Comparison of ENCODE assay signal across 20 cellular contexts in genomic region chrX:791479-792034, GRCh38.
"Had no signal": no experiment of that assay in that cellular context is flagged by ENCODE, and none has a peak within 500 bp of the region (broad histone marks: within the 10 kb centered on the region; RNA-seq: fewer than 3 reads in every experiment).

No MANE protein-coding gene starts in this region.

- H3K4me3 Mint-ChIP-seq: activated CD4-positive, alpha-beta memory T cell treated with anti-CD3 and anti-CD28 coated beads, Interleukin-2, amount 10 ng/mL, durations not matched to agents 7 days and 5 days; activated CD4-positive, alpha-beta T cell treated with anti-CD3 and anti-CD28 coated beads for 36 hours; activated CD8-positive, alpha-beta memory T cell treated with anti-CD3 and anti-CD28 coated beads, Interleukin-2, amount 10 ng/mL, durations not matched to agents 7 days and 5 days; activated naive CD4-positive, alpha-beta T cell treated with anti-CD3 and anti-CD28 coated beads for 36 hours; central memory CD8-positive, alpha-beta T cell; neural crest cell; T-helper 2 cell treated with Interferon-gamma antibody and Interleukin-4, amounts not matched to agents 5 μg/mL and 100 μg/mL, for 36 hours had no signal

- H3K4me1 Mint-ChIP-seq: activated CD4-positive, alpha-beta memory T cell treated with anti-CD3 and anti-CD28 coated beads, Interleukin-2, amount 10 ng/mL, durations not matched to agents 7 days and 5 days; activated CD4-positive, alpha-beta T cell treated with anti-CD3 and anti-CD28 coated beads for 36 hours; activated CD8-positive, alpha-beta memory T cell treated with anti-CD3 and anti-CD28 coated beads, Interleukin-2, amount 10 ng/mL, durations not matched to agents 7 days and 5 days; central memory CD8-positive, alpha-beta T cell had no signal

- H3K36me3 Mint-ChIP-seq: activated CD8-positive, alpha-beta memory T cell treated with anti-CD3 and anti-CD28 coated beads, Interleukin-2, amount 10 ng/mL, durations not matched to agents 7 days and 5 days had no signal

- H3K27me3 Mint-ChIP-seq: activated CD4-positive, alpha-beta memory T cell treated with anti-CD3 and anti-CD28 coated beads, Interleukin-2, amount 10 ng/mL, durations not matched to agents 7 days and 5 days had no signal

- H3K4me3 ChIP-seq: colonic mucosa, heart left ventricle, psoas muscle, skin epidermis, tibial artery, uterus had no signal

- H3K36me3 ChIP-seq: brain microvascular endothelial cell, colonic mucosa, heart left ventricle, tibial artery, uterus had no signal

- H3K27me3 ChIP-seq: brain microvascular endothelial cell, colonic mucosa, uterus had no signal

- H3K27ac Mint-ChIP-seq: activated CD4-positive, alpha-beta memory T cell treated with anti-CD3 and anti-CD28 coated beads, Interleukin-2, amount 10 ng/mL, durations not matched to agents 7 days and 5 days; activated CD4-positive, alpha-beta T cell treated with anti-CD3 and anti-CD28 coated beads for 36 hours; activated CD8-positive, alpha-beta memory T cell treated with anti-CD3 and anti-CD28 coated beads, Interleukin-2, amount 10 ng/mL, durations not matched to agents 7 days and 5 days; activated naive CD4-positive, alpha-beta T cell treated with anti-CD3 and anti-CD28 coated beads for 36 hours; T-helper 2 cell treated with Interferon-gamma antibody and Interleukin-4, amounts not matched to agents 5 μg/mL and 100 μg/mL, for 36 hours had no signal

- ATAC-seq: activated CD4-positive, alpha-beta T cell treated with anti-CD3 and anti-CD28 coated beads for 36 hours; activated CD8-positive, alpha-beta memory T cell treated with anti-CD3 and anti-CD28 coated beads, Interleukin-2, amount 10 ng/mL, durations not matched to agents 7 days and 5 days; heart left ventricle; left ventricle myocardium superior; psoas muscle; right cardiac atrium; stimulated activated naive CD8-positive, alpha-beta T cell treated with anti-CD3 and anti-CD28 coated beads, Interleukin-15, Interleukin-2, amounts not matched to agents 100 U/mL and 50 U/mL, for 24 hours had no signal

- DNase-seq: activated CD4-positive, alpha-beta memory T cell treated with anti-CD3 and anti-CD28 coated beads, Interleukin-2, amount 10 ng/mL, durations not matched to agents 7 days and 5 days; activated CD4-positive, alpha-beta T cell treated with anti-CD3 and anti-CD28 coated beads for 36 hours; activated CD8-positive, alpha-beta memory T cell treated with anti-CD3 and anti-CD28 coated beads, Interleukin-2, amount 10 ng/mL, durations not matched to agents 7 days and 5 days; activated naive CD4-positive, alpha-beta T cell treated with anti-CD3 and anti-CD28 coated beads for 36 hours; anterior cingulate cortex; brain microvascular endothelial cell; colonic mucosa; erythroblast; heart left ventricle; left ventricle myocardium superior; psoas muscle; right cardiac atrium; stimulated activated naive CD8-positive, alpha-beta T cell treated with anti-CD3 and anti-CD28 coated beads, Interleukin-15, Interleukin-2, amounts not matched to agents 100 U/mL and 50 U/mL, for 24 hours; substantia nigra; tibial artery; uterus had no signal

- H3K4me1 ChIP-seq: colonic mucosa, heart left ventricle, psoas muscle, tibial artery, uterus had no signal

- H3K27ac ChIP-seq: brain microvascular endothelial cell, colonic mucosa, heart left ventricle, psoas muscle, skin epidermis, tibial artery, uterus had no signal

- H3K9me3 ChIP-seq: colonic mucosa, uterus had no signal

- H3K9me3 Mint-ChIP-seq: activated naive CD4-positive, alpha-beta T cell treated with anti-CD3 and anti-CD28 coated beads for 36 hours; neural crest cell; T-helper 2 cell treated with Interferon-gamma antibody and Interleukin-4, amounts not matched to agents 5 μg/mL and 100 μg/mL, for 36 hours had no signal
